In the genomic region with DNA sequence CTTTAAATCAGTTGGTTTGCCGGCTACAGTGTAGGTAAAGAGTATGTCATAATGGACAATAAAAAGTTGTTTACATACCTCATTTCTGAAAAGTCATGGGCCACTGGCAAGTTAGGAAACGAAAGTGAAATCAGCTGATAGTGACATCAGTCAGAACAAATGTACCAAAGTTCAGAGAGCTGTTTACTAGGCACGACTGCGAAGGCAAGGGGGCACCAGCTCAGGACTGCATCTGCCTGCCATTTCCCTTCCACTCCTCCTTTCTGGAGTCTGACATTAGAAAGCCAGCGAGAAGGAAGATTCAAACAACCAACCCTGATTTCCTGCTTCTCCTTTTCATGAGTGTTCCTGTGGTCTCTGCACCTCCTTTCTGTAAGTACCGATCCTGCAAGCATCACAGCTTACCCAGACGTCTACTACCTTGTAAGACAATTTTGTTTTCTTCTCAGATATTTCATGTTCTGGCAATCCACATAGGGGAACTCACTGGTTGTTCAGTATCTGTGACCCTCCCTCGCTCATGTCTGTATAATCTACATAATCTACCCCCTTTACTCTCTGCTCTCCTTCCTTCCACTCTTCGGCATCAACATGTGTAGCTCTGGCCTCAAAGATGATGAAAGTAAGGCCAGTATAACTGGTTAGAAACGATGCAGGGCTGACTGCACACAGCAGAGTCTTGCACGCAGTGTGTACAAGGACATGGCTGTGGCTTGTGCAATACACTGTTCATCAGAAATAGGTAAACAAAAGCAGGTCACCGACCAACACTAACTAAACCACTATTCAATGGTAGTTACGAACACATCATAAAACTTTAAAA, we compare ENCODE assay signal across 8 cellular contexts. TPM values are rescaled to one million over a fixed set of nuclear protein-coding genes. Genes with fewer than 3 reads are reported as not detected.
DNase-seq lines count a peak whose midpoint lies in the region; TF ChIP-seq lines count a peak whose summit lies in the region.

A gene (plus strand): TSS at position 174 of the 823 bp plus-strand sequence. CDS start 16,370 bp downstream, outside the sequence.

- in situ Hi-C loops in GM13976 (cut with MboI; ENCODE audit: low sequenced_read_pairs, unreplicated experiment), result no loop called here

- TF ChIP-seq CTCF in GM13976 (IDR thresholded peaks at IDR 0.05; ENCODE audit: borderline replicate concordance, control extremely low read depth, extremely low read depth, insufficient read depth, missing control alignments) (no peak), H9 (conservative IDR thresholded peaks at IDR 0.05) (no peak), A673 (conservative IDR thresholded peaks at IDR 0.05; ENCODE audit: low read depth, low read length) (no peak)

- H2BK12ac ChIP-seq in H9 (ENCODE audit: insufficient read length, low read depth, low read length), result no peak within 1 kb of the TSS

- no peak within 1 kb of the TSS for H3K23ac ChIP-seq in H9 (ENCODE audit: insufficient read length, low read depth, low read length)

- peak within 1 kb of the TSS in 2 of 3 experiments; percentile 15 to 25; a peak in 3 of 7 replicates for H3K27ac Mint-ChIP-seq in H9

- H3K4ac ChIP-seq in H9 (ENCODE audit: low read depth, low read length), result no peak within 1 kb of the TSS

- BruUV-seq in A673 (replicated peaks; lab: Mats Ljungman, UMichigan), result no TSS peak

- H3K56ac ChIP-seq in H9 (ENCODE audit: insufficient read length, low read depth, low read length), result no peak within 1 kb of the TSS

- H2BK5ac ChIP-seq in H9 (ENCODE audit: insufficient read length, low read length), result no peak within 1 kb of the TSS

- H3K23me2 ChIP-seq in H9 (ENCODE audit: insufficient read length, low read depth, low read length, poor library complexity, severe bottlenecking), result no peaks in the 10 kb centered on the region

- no peak within 1 kb of the TSS for H3K4me2 ChIP-seq in H9 (ENCODE audit: insufficient read depth, insufficient read length, low read length)

- no peak within 1 kb of the TSS for H4K91ac ChIP-seq in H9 (ENCODE audit: insufficient read length, low read depth, low read length)

- H3K14ac ChIP-seq in H9 (ENCODE audit: insufficient read depth, low read length), result no peak within 1 kb of the TSS

- H2BK120ac ChIP-seq in H9 (ENCODE audit: low read depth, low read length, poor library complexity, severe bottlenecking), result no peak within 1 kb of the TSS

- H3K27me3 ChIP-seq in H9 (ENCODE audit: insufficient read depth, low read length) (no peaks in the 10 kb centered on the region), rectal smooth muscle tissue (ENCODE audit: control insufficient read depth, insufficient read depth, low read length) (no peaks in the 10 kb centered on the region), A673 (replicated peaks; ENCODE audit: insufficient read depth, low read depth, low read length, poor library complexity) (no peaks in the 10 kb centered on the region)

- H3K27ac ChIP-seq in H9 (ENCODE audit: insufficient read length, low read depth, low read length), result no peak within 1 kb of the TSS
- peak within 1 kb of the TSS; percentile 91 for H3K27ac ChIP-seq in rectal smooth muscle tissue (ENCODE audit: low read depth, low read length)
- H3K27ac ChIP-seq in A673 (ENCODE audit: low read depth, low read length, poor library complexity, severe bottlenecking), result no peak within 1 kb of the TSS

- H3K4me1 Mint-ChIP-seq in H9, result peaks cover 2 to 8% of the 10 kb centered on the region in 2 experiments; a peak in 2 of 4 replicates

- H2AK5ac ChIP-seq in H9 (ENCODE audit: insufficient read length, low read length), result no peak within 1 kb of the TSS

- no peaks in the 10 kb centered on the region for H3K36me3 ChIP-seq in rectal smooth muscle tissue (ENCODE audit: control insufficient read depth, insufficient read depth, low read length)
- H3K36me3 ChIP-seq in A673 (ENCODE audit: insufficient read depth, low read length, poor library complexity, severe bottlenecking), result no peaks in the 10 kb centered on the region

- H3K27me3 Mint-ChIP-seq in H9 (ENCODE audit: low read depth), result no peaks in the 10 kb centered on the region

- H3K36me3 Mint-ChIP-seq in H9 (ENCODE audit: insufficient read depth in 1 of 3, low read depth in 3 of 3), result 0 out of 7 replicates have a peak, but pooled peaks cover 0 to 3% (median 0%) of the 10 kb centered on the region in 3 experiments

- CTCF ChIA-PET in A673 (lab: Charles Lee), result no interaction called here

- peak within 1 kb of the TSS; percentile 73 for H3K4me3 ChIP-seq in rectal smooth muscle tissue (ENCODE audit: low read length)
- H3K4me3 ChIP-seq in A673 (ENCODE audit: low read depth, low read length, poor library complexity, severe bottlenecking), result no peak within 1 kb of the TSS

- no peak within 1 kb of the TSS for H3K18ac ChIP-seq in H9 (ENCODE audit: insufficient read length, low read depth, low read length)

- H3T11ph ChIP-seq in H9 (ENCODE audit: low read length), result no peak within 1 kb of the TSS

- H3K9me3 ChIP-seq in H9 (ENCODE audit: control insufficient read depth, low read depth, low read length), result no peaks in the 10 kb centered on the region
- no peaks in the 10 kb centered on the region for H3K9me3 ChIP-seq in A673 (ENCODE audit: low read depth, low read length, poor library complexity, severe bottlenecking)

- WGBS in H9 (ENCODE audit: extremely low coverage, insufficient read length, low lambda C conversion rate), result no CpG with 5 or more reads among the region's 13 CpGs

- POLR2A ChIA-PET in A673 (lab: Charles Lee; ENCODE audit: low non-redundant PET), result no interaction called here

- H3K9ac ChIP-seq in H9 (ENCODE audit: extremely low read depth, insufficient read length, low read length), result no peak within 1 kb of the TSS
- H3K9ac ChIP-seq in rectal smooth muscle tissue (ENCODE audit: low read length), result peak within 1 kb of the TSS; percentile 54

- H3K4me1 ChIP-seq in H9 (ENCODE audit: insufficient read depth, low read length) (no peaks in the 10 kb centered on the region), rectal smooth muscle tissue (ENCODE audit: control insufficient read depth, insufficient read depth, low read length) (peaks cover 10% of the 10 kb centered on the region), A673 (ENCODE audit: insufficient read depth, low read length, poor library complexity, severe bottlenecking) (no peaks in the 10 kb centered on the region)

- DNase-seq in GM13976 (ENCODE audit: low spot score) (peak; percentile 22), H9 (no peak), NAMALWA (ENCODE audit: low spot score) (peak; percentile 92), foreskin melanocyte (peak; percentile 70), NCI-H526 treated with DMSO at 0.1 percent for 48 hours (lab: John Stamatoyannopoulos, UW) (no peak), A673 (ENCODE audit: low spot score) (no peak)
- DNase-seq in activated T-cell treated with anti-CD3 and anti-CD28 coated beads, Interleukin-2, amount 50 U/mL, for 48 hours, result peak; percentile 64 to 66

- H4K5ac ChIP-seq in H9 (ENCODE audit: insufficient read length, low read depth, low read length), result no peak within 1 kb of the TSS

- no peak within 1 kb of the TSS for H2BK15ac ChIP-seq in H9 (ENCODE audit: low read depth, low read length)

- H2AFZ ChIP-seq in H9 (ENCODE audit: low read length), result no peak within 1 kb of the TSS

- no peaks in the 10 kb centered on the region for H4K20me1 ChIP-seq in H9 (ENCODE audit: control insufficient read depth, insufficient read depth, insufficient read length)

- intact Hi-C loops in A673 (cut with micrococcal nuclease; ENCODE audit: unreplicated experiment), result no loop called here

- H3K79me1 ChIP-seq in H9 (ENCODE audit: insufficient read depth, low read depth, low read length, poor library complexity, severe bottlenecking), result no peaks in the 10 kb centered on the region

- H3K9me3 Mint-ChIP-seq in H9, result no peaks in the 10 kb centered on the region; a peak in 1 of 5 replicates

- no peak within 1 kb of the TSS for H2BK20ac ChIP-seq in H9 (ENCODE audit: low read depth, low read length, poor library complexity, severe bottlenecking)

- no peak within 1 kb of the TSS for H3K4me3 Mint-ChIP-seq in H9

- H4K8ac ChIP-seq in H9 (replicated peaks; ENCODE audit: insufficient read length, low read depth, low read length), result no peak within 1 kb of the TSS

- no peaks in the 10 kb centered on the region for H3K79me2 ChIP-seq in H9 (ENCODE audit: insufficient read depth, low read length)

RNA-seq across cellular contexts. Expression of the gene that starts here (rescaled TPM):
- not detected in 2 replicates for total RNA-seq in H9 (2021)
- total RNA-seq in A673 (2021), result not detected in 2 replicates

Comparison
In these comparisons a context has a peak if more than half of its experiments do, and no peak if none do; other contexts are left out.
1. DNase-seq: peak in GM13976 (single experiment), NAMALWA (single experiment), activated T-cell treated with anti-CD3 and anti-CD28 coated beads, Interleukin-2, amount 50 U/mL, for 48 hours (2 of 2) and foreskin melanocyte (single experiment); none in H9 (single experiment), NCI-H526 treated with DMSO at 0.1 percent for 48 hours (single experiment) and A673 (single experiment).